ENCODE assay signal across 8 cellular contexts in genomic region chr12:94262228-94263010, GRCh38.
DNase-seq lines count a peak whose midpoint lies in the region; ATAC-seq and TF ChIP-seq lines count a peak whose summit lies in the region.

No MANE protein-coding gene starts in this region.

- H3K9me3 Mint-ChIP-seq in endothelial cell (ENCODE audit: unreplicated experiment): no peaks in the 10 kb centered on the region

- H3K79me2 ChIP-seq in HCT116 (ENCODE audit: insufficient read depth, low read length): no peaks in the 10 kb centered on the region

- CTCF ChIA-PET in HCT116 (lab: Charles Lee): interaction anchor here (1.1 kb wide), 1 partner anchor 118 kb away, joined by 3 read pairs; no protein-coding TSS in a partner anchor

- no peaks in the 10 kb centered on the region for H4K20me1 ChIP-seq in HCT116 (ENCODE audit: insufficient read depth)

- intact Hi-C loops in HCT116 (cut with micrococcal nuclease) (no loop called here), lower leg skin (cut with DNase I; ENCODE audit: low total_unique reads) (no loop called here)

- H2AFZ ChIP-seq in HCT116 (ENCODE audit: low read depth, low read length, poor library complexity, severe bottlenecking): peak overlapping the region; percentile 98

- peaks cover 12% of the 10 kb centered on the region for H3K4me1 Mint-ChIP-seq in endothelial cell (ENCODE audit: unreplicated experiment)

- POLR2A ChIA-PET in HCT116 (lab: Charles Lee): no interaction called here

- H3K4me3 ChIP-seq in HCT116 (replicated peaks in 1 of 2; ENCODE audit: low read depth in 1 of 2, low read length in 2 of 2) (peak overlapping the region; percentile 37 to 57), lower leg skin (ENCODE audit: low read depth, poor library complexity, severe bottlenecking) (peak overlapping the region; percentile 6)

- H3K4me3 Mint-ChIP-seq in endothelial cell (ENCODE audit: unreplicated experiment): no peak overlapping the region

- peak; percentile 21 for DNase-seq in GDM1 (lab: John Stamatoyannopoulos, UW)
- DNase-seq in HCT116 (ENCODE audit: low read depth, low spot score): peak; percentile 12
- peak; percentile 62 for DNase-seq in NCI-H1436 (lab: John Stamatoyannopoulos, UW)
- DNase-seq in central memory CD4-positive, alpha-beta T cell: peak; percentile 65
- peak; percentile 85 to 94 for DNase-seq in lower leg skin (ENCODE audit: low spot score in 2 of 2)
- peak; percentile 58 to 65 for DNase-seq in stimulated activated CD4-positive, alpha-beta T cell treated with anti-CD3 and anti-CD28 coated beads, Interleukin-4, amount 100 ng/mL, for 48 hours (ENCODE audit: low read depth in 2 of 2)
- no peak for DNase-seq in endothelial cell (ENCODE audit: low spot score)

- no peak for TF ChIP-seq RAD21 in HCT116 (IDR thresholded peaks at IDR 0.05; ENCODE audit: low read depth)

- no peak overlapping the region; the same call in 1 of the 2 replicates for H3K27ac ChIP-seq in HCT116 (ENCODE audit: low read depth, low read length)

- H3K9me2 ChIP-seq in HCT116 (ENCODE audit: insufficient read depth): no peaks in the 10 kb centered on the region

- RAD21 ChIA-PET in HCT116 (lab: Charles Lee; ENCODE audit: low non-redundant PET in 1 of 2, low total read pairs in 2 of 2, uncharacterized antibody in 2 of 2, unreplicated experiment in 2 of 2): no interaction called here

- TF ChIP-seq POLR2A in HCT116 (IDR thresholded peaks at IDR 0.05; ENCODE audit: borderline replicate concordance, extremely low read depth, insufficient read depth, insufficient read length) (no peak), lower leg skin (IDR thresholded peaks at IDR 0.05) (no peak)

- H3K4me2 ChIP-seq in HCT116 (ENCODE audit: low read length): peak overlapping the region; percentile 81

- no peaks in the 10 kb centered on the region for H3K27me3 Mint-ChIP-seq in endothelial cell (ENCODE audit: unreplicated experiment)

- no peak for TF ChIP-seq CTCF in HCT116 (IDR thresholded peaks at IDR 0.05 in 2 of 3, conservative IDR thresholded peaks at IDR 0.05 in 1 of 3; ENCODE audit: borderline replicate concordance in 1 of 3, insufficient read depth in 1 of 3, low read depth in 2 of 3, low read length in 2 of 3)
- TF ChIP-seq CTCF in lower leg skin (IDR thresholded peaks at IDR 0.05): no peak
- no peak for TF ChIP-seq CTCF in endothelial cell (IDR thresholded peaks at IDR 0.05; ENCODE audit: unreplicated experiment)

- peaks cover 4% of the 10 kb centered on the region for H3K36me3 Mint-ChIP-seq in endothelial cell (ENCODE audit: low read depth, unreplicated experiment)

- H3K36me3 ChIP-seq in HCT116 (ENCODE audit: control insufficient read depth in 1 of 2, insufficient read depth in 2 of 2, low read length in 2 of 2): no peaks in the 10 kb centered on the region

- no peak overlapping the region for H3K27ac Mint-ChIP-seq in endothelial cell (ENCODE audit: unreplicated experiment)

- no TSS peak for BruUV-seq in HCT116 (replicated peaks; lab: Mats Ljungman, UMichigan)

- H3K4me1 ChIP-seq in HCT116 (ENCODE audit: control insufficient read depth in 1 of 2, insufficient read depth in 2 of 2, low read length in 2 of 2): peaks cover 11 to 21% of the 10 kb centered on the region in 2 experiments

- WGBS in lower leg skin, 2 donors: 4 to 5% methylated on average over 16 to 17 of the region's 17 CpGs

- peak; percentile 82 for ATAC-seq in HCT116
- peak; percentile 83 to 89 for ATAC-seq in activated CD4-positive, CD25-positive, alpha-beta regulatory T cell treated with anti-CD3 and anti-CD28 coated beads, Interleukin-2, amount 50 U/mL, for 24 hours

- no peaks in the 10 kb centered on the region for H3K9me3 ChIP-seq in HCT116 (ENCODE audit: control insufficient read depth in 1 of 2, insufficient read depth in 1 of 2, low read depth in 1 of 2, low read length in 2 of 2)

- H3K9ac ChIP-seq in HCT116 (ENCODE audit: low read length): peak overlapping the region; percentile 24

- no peaks in the 10 kb centered on the region for H3K27me3 ChIP-seq in HCT116 (ENCODE audit: insufficient read depth, low read length)

TF ChIP-seq in HCT116, 20 proteins besides CTCF, POLR2A, EP300 and RAD21:
- TF ChIP-seq ATF3 (IDR thresholded peaks at IDR 0.05) (no peak), ZNF274 (IDR thresholded peaks at IDR 0.05; ENCODE audit: low read depth, low read length) (no peak), ZBTB33 (IDR thresholded peaks at IDR 0.05; ENCODE audit: extremely low read depth, insufficient replicate concordance, low read length) (no peak), CEBPB (IDR thresholded peaks at IDR 0.05; ENCODE audit: low read depth) (no peak), MAX (IDR thresholded peaks at IDR 0.05) (peak; percentile 32; the same call in 1 of the 2 replicates), CBX3 (IDR thresholded peaks at IDR 0.05; ENCODE audit: low read depth) (0 out of 2 replicates have a peak, but pooled peaks have one; percentile 31), EZH2phosphoT487 (IDR thresholded peaks at IDR 0.05; ENCODE audit: borderline replicate concordance) (no peak), TCF7L2 (IDR thresholded peaks at IDR 0.05; ENCODE audit: borderline replicate concordance, extremely low read depth, insufficient read depth, insufficient read length) (no peak), EZH2 (IDR thresholded peaks at IDR 0.05) (no peak), YY1 (IDR thresholded peaks at IDR 0.05; ENCODE audit: extremely low read depth, insufficient replicate concordance, low read depth, low read length) (no peak), SIN3A (IDR thresholded peaks at IDR 0.05; ENCODE audit: low read depth) (no peak), SP1 (IDR thresholded peaks at IDR 0.05; ENCODE audit: low read depth) (0 out of 2 replicates have a peak, but pooled peaks have one; percentile 24), REST (IDR thresholded peaks at IDR 0.05; ENCODE audit: low read depth) (no peak), ZFX (IDR thresholded peaks at IDR 0.05) (no peak), FOSL1 (IDR thresholded peaks at IDR 0.05; ENCODE audit: low read depth) (no peak), SRF (IDR thresholded peaks at IDR 0.05; ENCODE audit: low read depth) (no peak), POLR2AphosphoS5 (IDR thresholded peaks at IDR 0.05; ENCODE audit: low read depth, low read length) (peak; percentile 43; the same call in 1 of the 2 replicates), EGR1 (IDR thresholded peaks at IDR 0.05; ENCODE audit: low read depth) (peak; percentile 89), ELF1 (IDR thresholded peaks at IDR 0.05; ENCODE audit: borderline replicate concordance, low read depth) (no peak), JUND (IDR thresholded peaks at IDR 0.05) (no peak)
